ENCODE assay signal across 9 cellular contexts in the genomic region with DNA sequence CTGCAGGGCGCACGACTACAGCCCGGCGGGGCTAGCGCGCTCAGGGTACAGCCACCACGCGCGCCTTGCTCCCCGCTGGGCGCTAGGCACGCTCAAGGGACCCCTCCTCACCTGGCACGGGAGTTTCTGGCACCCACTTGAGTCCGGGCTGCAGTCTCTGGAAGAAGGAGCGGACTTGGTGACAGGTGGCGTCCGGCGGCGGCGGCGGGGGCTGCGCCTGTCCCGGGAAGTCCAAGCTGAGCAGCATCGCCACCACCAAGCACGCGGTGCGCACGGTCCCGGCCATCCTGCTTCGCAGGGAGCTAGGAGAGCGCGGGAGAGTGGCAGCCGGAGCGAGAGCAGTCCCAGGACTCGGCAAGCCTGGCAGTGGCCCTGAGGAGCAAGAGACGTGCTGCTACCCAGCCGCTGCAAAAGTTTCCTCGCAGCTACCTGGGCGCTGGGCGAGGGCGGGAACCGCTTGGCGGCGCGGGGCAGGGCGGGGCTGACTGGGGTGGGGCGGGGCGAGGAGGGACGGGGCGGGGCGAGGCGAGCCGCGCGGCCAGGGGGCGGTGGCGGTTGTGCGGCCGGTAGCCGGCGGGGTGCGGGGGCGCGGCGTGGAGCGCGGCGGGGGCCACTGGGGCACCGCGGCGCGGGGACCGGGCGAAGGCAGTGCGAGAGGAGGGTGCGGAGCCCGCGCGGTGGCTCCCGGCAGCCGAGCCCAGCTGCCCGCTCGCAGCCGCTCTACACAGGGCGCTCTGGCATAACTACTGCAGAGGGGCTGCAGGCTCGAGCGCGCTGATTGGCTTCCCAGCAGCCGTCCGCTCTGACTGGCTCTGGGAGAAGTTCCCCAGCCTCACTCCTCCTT. TPM values are rescaled to one million over a fixed set of nuclear protein-coding genes. Genes with fewer than 3 reads are reported as not detected.
DNase-seq lines count a peak whose midpoint lies in the region; TF ChIP-seq lines count a peak whose summit lies in the region.
"Had no signal": no experiment of that assay in that cellular context is flagged by ENCODE, and none has a peak within 500 bp of the region (broad histone marks: within the 10 kb centered on the region; RNA-seq: fewer than 3 reads in every experiment).

A gene (minus strand): TSS at position 431 of the 844 bp plus-strand sequence.

- H3K4me3 ChIP-seq in epithelial cell of esophagus (ENCODE audit: low read length) (peak within 1 kb of the TSS; percentile 27), muscle layer of duodenum (ENCODE audit: low read depth in 1 of 2, low read length in 2 of 2) (peak within 1 kb of the TSS; percentile 21 to 51)

- DNase-seq in NCI-H1417 (lab: John Stamatoyannopoulos, UW) (peak in 2 of 3 experiments; percentile 9 to 79), NCI-H1417 treated with DMSO at 0.1 percent for 48 hours (lab: John Stamatoyannopoulos, UW) (no peak), NCI-H2196 treated with DMSO at 0.1 percent for 48 hours (lab: John Stamatoyannopoulos, UW; ENCODE audit: unreplicated experiment) (peak; percentile 26), epithelial cell of esophagus (ENCODE audit: low read depth) (peak; percentile 45), HCEC 1CT (no peak)
- DNase-seq in activated CD8-positive, alpha-beta memory T cell treated with anti-CD3 and anti-CD28 coated beads for 48 hours (ENCODE audit: low read depth in 2 of 3, low spot score in 2 of 3) = peak; percentile 3 to 9 (median 4)

- no peaks in the 10 kb centered on the region for H3K27me3 ChIP-seq in muscle layer of duodenum (ENCODE audit: low read depth, low read length)

- H3K4me1 ChIP-seq in muscle layer of duodenum (ENCODE audit: control insufficient read depth in 1 of 2, insufficient read depth in 2 of 2, low read length in 2 of 2) = no peaks in the 10 kb centered on the region

- TF ChIP-seq CTCF in epithelial cell of esophagus (IDR thresholded peaks at IDR 0.05; ENCODE audit: insufficient read depth, low read depth, low read length, missing control alignments) (no peak), subcutaneous adipose tissue (IDR thresholded peaks at IDR 0.05; ENCODE audit: low read depth) (no peak)

- no peak within 1 kb of the TSS for H3K27ac ChIP-seq in muscle layer of duodenum (ENCODE audit: low read length)
- H3K27ac ChIP-seq: 22Rv1 had no signal

- H3K9me3 ChIP-seq in muscle layer of duodenum (ENCODE audit: control insufficient read depth in 1 of 2, low read length in 2 of 2) = no peaks in the 10 kb centered on the region

- H3K36me3 ChIP-seq in muscle layer of duodenum (ENCODE audit: control insufficient read depth in 1 of 2, insufficient read depth in 2 of 2, low read length in 2 of 2) = no peaks in the 10 kb centered on the region

RNA-seq across cellular contexts. Expression of the gene that starts here (rescaled TPM):
- 100 to 1,000 TPM in 1 of 4 donors, 10 to 100 TPM in 3; 61.8 to 142 (median 84.5) TPM for total RNA-seq in subcutaneous adipose tissue

Comparison
In these comparisons a context has a peak if more than half of its experiments do, and no peak if none do; other contexts are left out.
1. DNase-seq: peak in NCI-H1417 (2 of 3), NCI-H2196 treated with DMSO at 0.1 percent for 48 hours (single experiment), activated CD8-positive, alpha-beta memory T cell treated with anti-CD3 and anti-CD28 coated beads for 48 hours (3 of 3) and epithelial cell of esophagus (single experiment); none in NCI-H1417 treated with DMSO at 0.1 percent for 48 hours (single experiment) and HCEC 1CT (single experiment).